In the genomic region with DNA sequence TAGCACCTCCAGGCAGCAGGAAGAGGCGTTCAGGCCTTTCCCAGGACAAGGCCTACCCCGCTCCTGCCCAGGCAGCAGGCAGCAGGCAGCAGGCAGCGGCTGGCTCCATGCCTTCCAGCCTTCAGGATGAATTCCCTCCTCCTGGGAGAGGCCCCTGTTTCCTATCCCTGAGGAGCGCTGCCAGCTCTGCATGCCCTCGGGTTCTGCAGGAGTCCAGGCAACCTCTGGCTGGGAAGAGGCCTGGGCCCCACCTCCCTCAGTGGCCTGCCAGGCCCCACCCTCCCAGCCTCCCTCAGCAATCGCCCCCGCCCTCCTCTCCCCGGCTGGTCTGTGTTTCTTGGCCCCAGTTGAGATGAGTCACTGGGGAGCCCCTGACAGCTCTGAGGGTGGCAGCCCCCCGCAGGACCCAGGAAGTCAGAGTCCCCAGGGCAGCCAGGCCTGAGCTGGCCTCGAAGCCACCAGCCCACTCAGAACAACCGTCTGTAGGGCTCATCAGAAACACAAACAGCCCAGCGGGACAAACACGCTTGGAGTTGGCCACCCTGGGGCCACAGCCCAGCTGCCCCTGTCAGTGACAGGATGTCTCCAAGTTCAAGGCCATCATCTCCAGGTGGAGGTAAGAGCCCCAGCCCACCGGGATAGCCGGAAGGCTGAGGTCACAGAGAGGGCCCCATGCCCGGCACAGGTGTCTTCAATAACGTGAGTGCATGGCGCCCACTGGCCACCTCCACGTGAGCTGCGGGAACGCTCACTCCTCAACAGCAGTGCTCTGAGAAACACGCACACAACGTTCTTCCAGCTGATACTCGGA, we compare ENCODE assay signal across 9 cellular contexts. TPM values are rescaled to one million over a fixed set of nuclear protein-coding genes. Genes with fewer than 3 reads are reported as not detected.
DNase-seq lines count a peak whose midpoint lies in the region; ATAC-seq, FAIRE-seq and TF ChIP-seq lines count a peak whose summit lies in the region.
"Had no signal": no experiment of that assay in that cellular context is flagged by ENCODE, and none has a peak within 500 bp of the region (broad histone marks: within the 10 kb centered on the region; RNA-seq: fewer than 3 reads in every experiment).

No MANE protein-coding gene starts in this region.

- peaks cover 1% of the 10 kb centered on the region for H3K27me3 Mint-ChIP-seq in activated CD4-positive, alpha-beta T cell treated with anti-CD3 and anti-CD28 coated beads, Interleukin-2, amount 10 ng/mL, durations not matched to agents 7 days and 5 days

- CTCF ChIA-PET in RWPE1 (lab: Yijun Ruan, JAX), result interaction anchor here (0.5 kb wide), 1 partner anchor 464 kb away, joined by 3 read pairs; no protein-coding TSS in a partner anchor
- CTCF ChIA-PET in activated CD4-positive, alpha-beta T cell treated with anti-CD3 and anti-CD28 coated beads, Interleukin-2, amount 10 ng/mL, durations not matched to agents 7 days and 5 days (lab: Charles Lee), result no interaction called here

- TF ChIP-seq CTCF in RWPE1 (conservative IDR thresholded peaks at IDR 0.05; ENCODE audit: low read depth), result no peak
- no peak for TF ChIP-seq CTCF in retinal pigment epithelial cell (conservative IDR thresholded peaks at IDR 0.05; ENCODE audit: low read depth, low read length)

- no peak overlapping the region for H3K27ac Mint-ChIP-seq in activated CD4-positive, alpha-beta T cell treated with anti-CD3 and anti-CD28 coated beads, Interleukin-2, amount 10 ng/mL, durations not matched to agents 7 days and 5 days
- H3K27ac Mint-ChIP-seq: dendritic cell treated with granulocyte-macrophage colony-stimulating factor and Interleukin-4, amounts not matched to agents 40 ng/mL and 50 ng/mL, for 4 days had no signal

- H3K4me3 ChIP-seq in retinal pigment epithelial cell (ENCODE audit: low read length), result no peak overlapping the region

- H3K4me3 Mint-ChIP-seq in activated CD4-positive, alpha-beta T cell treated with anti-CD3 and anti-CD28 coated beads, Interleukin-2, amount 10 ng/mL, durations not matched to agents 7 days and 5 days, result no peak overlapping the region
- H3K4me3 Mint-ChIP-seq: dendritic cell treated with granulocyte-macrophage colony-stimulating factor and Interleukin-4, amounts not matched to agents 40 ng/mL and 50 ng/mL, for 4 days had no signal

- no peak for FAIRE-seq in GM12892 (lab: Jason Lieb, UNC)

- TF ChIP-seq POLR2A in GM12892 (IDR thresholded peaks at IDR 0.05; ENCODE audit: low read depth, low read length), result peak; percentile 45; the same call in 1 of the 2 replicates

- H3K27ac ChIP-seq in RWPE1, result peak overlapping the region; percentile 91

- no peak for ATAC-seq in HG02642 (IDR thresholded peaks at IDR 0.05; ENCODE audit: poor library complexity, unreplicated experiment)

- no peaks in the 10 kb centered on the region for H3K4me1 Mint-ChIP-seq in activated CD4-positive, alpha-beta T cell treated with anti-CD3 and anti-CD28 coated beads, Interleukin-2, amount 10 ng/mL, durations not matched to agents 7 days and 5 days

- no peaks in the 10 kb centered on the region for H3K9me3 Mint-ChIP-seq in activated CD4-positive, alpha-beta T cell treated with anti-CD3 and anti-CD28 coated beads, Interleukin-2, amount 10 ng/mL, durations not matched to agents 7 days and 5 days
- H3K9me3 Mint-ChIP-seq: dendritic cell treated with granulocyte-macrophage colony-stimulating factor and Interleukin-4, amounts not matched to agents 40 ng/mL and 50 ng/mL, for 4 days had no signal

- H3K36me3 Mint-ChIP-seq in activated CD4-positive, alpha-beta T cell treated with anti-CD3 and anti-CD28 coated beads, Interleukin-2, amount 10 ng/mL, durations not matched to agents 7 days and 5 days (ENCODE audit: low read depth), result no peaks in the 10 kb centered on the region

- DNase-seq in GM12892 (ENCODE audit: insufficient read length) (peak; percentile 63), RWPE1 (ENCODE audit: low spot score) (peak; percentile 91), globus pallidus (ENCODE audit: low spot score) (peak; percentile 64), retinal pigment epithelial cell (ENCODE audit: low read depth) (peak; percentile 49), CD1c-positive myeloid dendritic cell (ENCODE audit: extremely low spot score) (no peak), ecto neural progenitor cell (ENCODE audit: low spot score) (no peak)
- no peak for DNase-seq in activated CD4-positive, alpha-beta T cell treated with anti-CD3 and anti-CD28 coated beads, Interleukin-2, amount 10 ng/mL, durations not matched to agents 7 days and 5 days

- POLR2A ChIA-PET in RWPE1 (lab: Yijun Ruan, JAX; ENCODE audit: low non-redundant PET), result no interaction called here
- POLR2A ChIA-PET in activated CD4-positive, alpha-beta T cell treated with anti-CD3 and anti-CD28 coated beads, Interleukin-2, amount 10 ng/mL, durations not matched to agents 7 days and 5 days (lab: Charles Lee), result no interaction called here

RNA-seq across cellular contexts. Expression of a gene that starts 39.5 kb away (rescaled TPM):
- polyA plus RNA-seq in GM12892 (2012; ENCODE audit: missing spikeins), result not detected
- total RNA-seq in activated CD4-positive, alpha-beta T cell treated with anti-CD3 and anti-CD28 coated beads, Interleukin-2, amount 10 ng/mL, durations not matched to agents 7 days and 5 days, result not detected

Comparison
In these comparisons a context has a peak if more than half of its experiments do, and no peak if none do; other contexts are left out.
1. DNase-seq: peak in GM12892 (single experiment), RWPE1 (single experiment), globus pallidus (single experiment) and retinal pigment epithelial cell (single experiment); none in CD1c-positive myeloid dendritic cell (single experiment), ecto neural progenitor cell (single experiment) and activated CD4-positive, alpha-beta T cell treated with anti-CD3 and anti-CD28 coated beads, Interleukin-2, amount 10 ng/mL, durations not matched to agents 7 days and 5 days (single experiment).